In the genomic region with DNA sequence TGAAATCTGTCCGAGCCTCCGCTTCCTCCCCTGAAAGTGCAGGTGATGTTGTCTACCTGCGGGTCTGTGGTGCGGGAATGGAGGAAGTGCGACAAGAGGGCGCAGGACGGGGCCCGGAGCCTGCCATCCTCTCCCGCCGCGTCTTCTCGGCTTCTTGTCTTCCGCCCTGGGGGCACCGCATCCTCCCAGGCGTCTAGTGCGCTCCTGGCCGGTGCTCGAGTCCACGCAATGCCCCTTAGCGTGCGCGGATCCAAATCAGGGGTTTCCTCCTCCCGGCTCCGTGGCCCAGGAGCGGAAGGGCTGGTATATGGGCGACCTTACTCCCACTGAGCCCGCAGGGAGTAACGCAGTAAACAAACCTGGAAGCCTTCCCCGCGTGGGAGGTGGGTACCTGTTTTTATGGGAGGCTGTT, we compare ENCODE assay signal across 8 cellular contexts. TPM values are rescaled to one million over a fixed set of nuclear protein-coding genes. Genes with fewer than 3 reads are reported as not detected.
DNase-seq lines count a peak whose midpoint lies in the region; ATAC-seq and TF ChIP-seq lines count a peak whose summit lies in the region.

No MANE protein-coding gene starts in this region.

- no peak overlapping the region for H3K18ac ChIP-seq in IMR-90 (ENCODE audit: low read depth, low read length)

- peaks cover 12 to 27% of the 10 kb centered on the region in 2 experiments for H3K79me1 ChIP-seq in IMR-90 (ENCODE audit: low read depth in 1 of 2, low read length in 2 of 2)

- H3F3A ChIP-seq in neural progenitor cell (ENCODE audit: low read depth), result peaks cover 11% of the 10 kb centered on the region

- peaks cover 8% of the 10 kb centered on the region for H3K27me3 Mint-ChIP-seq in neural progenitor cell (ENCODE audit: insufficient read depth, low read depth)

- H3K23ac ChIP-seq in IMR-90 (ENCODE audit: low read depth, low read length), result peak overlapping the region; percentile 74

- 0 out of 2 replicates have a peak overlapping the region, but pooled peaks have one; percentile 3 for H2AK5ac ChIP-seq in IMR-90 (ENCODE audit: low read depth, low read length)

- BruUV-seq in IMR-90 (replicated peaks; lab: Mats Ljungman, UMichigan), result no TSS peak

- H3K14ac ChIP-seq in IMR-90 (replicated peaks; ENCODE audit: low read depth, low read length), result peak overlapping the region; percentile 69; the same call in 1 of the 2 replicates

- peak overlapping the region; percentile 93 for H3K4me3 Mint-ChIP-seq in neural progenitor cell

- H2AK9ac ChIP-seq in IMR-90 (replicated peaks; ENCODE audit: low read depth, low read length, poor library complexity), result peak overlapping the region; percentile 70

- peak overlapping the region; percentile 57 for H3K4ac ChIP-seq in IMR-90 (ENCODE audit: low read depth, low read length)

- H2AFZ ChIP-seq in IMR-90 (replicated peaks; ENCODE audit: low read length, poor library complexity) (peak overlapping the region; percentile 94), neural progenitor cell (replicated peaks) (peak overlapping the region; percentile 79)

- in situ Hi-C loops in IMR-90 (cut with MboI; ENCODE audit: low sequenced_read_pairs), result no loop called here

- peaks cover under 1% of the 10 kb centered on the region for H3K9me1 ChIP-seq in IMR-90 (ENCODE audit: insufficient read depth, low read length)

- WGBS in IMR-90 (ENCODE audit: extremely low coverage in 2 of 2, insufficient read length in 1 of 2), 2 experiments, result 0% methylated on average over 18 of the region's 30 CpGs; no CpG with 5 or more reads in 1 of the 2 experiments
- WGBS in esophagus muscularis mucosa, result 1% methylated on average over 20 of the region's 30 CpGs

- peaks cover 10% of the 10 kb centered on the region for H3K4me1 Mint-ChIP-seq in neural progenitor cell

- H3K9ac ChIP-seq in IMR-90 (ENCODE audit: low read depth, low read length) (peak overlapping the region; percentile 63), neural progenitor cell (no peak overlapping the region)

- H2BK5ac ChIP-seq in IMR-90 (ENCODE audit: low read depth, low read length, poor library complexity, severe bottlenecking), result peak overlapping the region; percentile 10

- H4K8ac ChIP-seq in IMR-90 (ENCODE audit: low read depth in 2 of 2, low read length in 2 of 2), result peak overlapping the region; percentile 20 to 37; a peak in 2 of 4 replicates

- no peak overlapping the region for H3K27ac Mint-ChIP-seq in neural progenitor cell

- TF ChIP-seq RAD21 in IMR-90 (IDR thresholded peaks at IDR 0.05; ENCODE audit: low read length), result no peak

- H3K9me3 Mint-ChIP-seq in neural progenitor cell, result peaks cover 16% of the 10 kb centered on the region

- H4K20me1 ChIP-seq in IMR-90 (ENCODE audit: insufficient read depth, low read length), result no peaks in the 10 kb centered on the region
- H4K20me1 ChIP-seq in neural progenitor cell (ENCODE audit: low read depth), result peaks cover 2% of the 10 kb centered on the region

- no peak overlapping the region for H2BK15ac ChIP-seq in IMR-90 (ENCODE audit: low read depth, low read length)

- dilution Hi-C loops in IMR-90 (cut with HindIII; ENCODE audit: low sequenced_read_pairs, unreplicated experiment), result no loop called here

- TF ChIP-seq POLR2A in IMR-90 (IDR thresholded peaks at IDR 0.05; ENCODE audit: low read depth, low read length) (no peak), esophagus muscularis mucosa (IDR thresholded peaks at IDR 0.05; ENCODE audit: low read depth) (no peak), uterus (IDR thresholded peaks at IDR 0.05) (no peak)

- CTCF ChIA-PET in IMR-90 (lab: Yijun Ruan, JAX), result no interaction called here

- H3K9me3 ChIP-seq in IMR-90 (ENCODE audit: control insufficient read depth, insufficient read depth, low read length) (no peaks in the 10 kb centered on the region), esophagus muscularis mucosa (no peaks in the 10 kb centered on the region), neural progenitor cell (ENCODE audit: low read depth) (peaks cover 4% of the 10 kb centered on the region), uterus (no peaks in the 10 kb centered on the region)

- H2BK120ac ChIP-seq in IMR-90 (ENCODE audit: low read depth, low read length), result no peak overlapping the region

- no peaks in the 10 kb centered on the region for H3K36me3 ChIP-seq in IMR-90 (ENCODE audit: control insufficient read depth, insufficient read depth, low read length)
- peaks cover 0 to 9% (median 4%) of the 10 kb centered on the region in 4 donors for H3K36me3 ChIP-seq in esophagus muscularis mucosa
- no peaks in the 10 kb centered on the region for H3K36me3 ChIP-seq in neural progenitor cell
- H3K36me3 ChIP-seq in uterus, result no peaks in the 10 kb centered on the region

- intact Hi-C loops in IMR-90 (cut with micrococcal nuclease) (loop anchor here (2.0 to 5.0 kb wide), 2 partner anchors 36 to 136 kb away; no protein-coding TSS in a partner anchor), esophagus muscularis mucosa (cut with DNase I) (no loop called here), uterus (cut with DNase I; ENCODE audit: low total_unique reads) (no loop called here)

- no peak overlapping the region for H4K5ac ChIP-seq in IMR-90 (ENCODE audit: low read depth, low read length)

- peaks cover 7% of the 10 kb centered on the region for H3K79me2 ChIP-seq in neural progenitor cell (ENCODE audit: low read depth)

- no peak for TF ChIP-seq EP300 in esophagus muscularis mucosa (IDR thresholded peaks at IDR 0.05)

- no peak overlapping the region; the same call in 1 of the 2 replicates for H4K91ac ChIP-seq in IMR-90 (ENCODE audit: insufficient read depth, low read depth, low read length)

- POLR2A ChIA-PET in IMR-90 (lab: Charles Lee; ENCODE audit: unreplicated experiment), result no interaction called here

- peak overlapping the region; percentile 4; the same call in 1 of the 2 replicates for H3K56ac ChIP-seq in IMR-90 (ENCODE audit: extremely low read depth, insufficient read depth, low read length)

- H3K4me3 ChIP-seq in IMR-90 (ENCODE audit: insufficient read depth, low read depth, low read length) (peak overlapping the region; percentile 77), esophagus muscularis mucosa (peak overlapping the region; percentile 67 to 88 (median 84)), neural progenitor cell (peak overlapping the region; percentile 60), uterus (peak overlapping the region; percentile 53 to 58)

- H2BK20ac ChIP-seq in IMR-90 (ENCODE audit: low read depth, low read length), result no peak overlapping the region

- ATAC-seq in GM19397 (IDR thresholded peaks at IDR 0.05; ENCODE audit: unreplicated experiment) (peak; percentile 14), IMR-90 (ENCODE audit: low read depth) (peak; percentile 28)

- no peak for TF ChIP-seq CTCF in 22Rv1 (IDR thresholded peaks at IDR 0.05)
- no peak for TF ChIP-seq CTCF in IMR-90 (conservative IDR thresholded peaks at IDR 0.05; ENCODE audit: low read depth, low read length)
- no peak for TF ChIP-seq CTCF in esophagus muscularis mucosa (IDR thresholded peaks at IDR 0.05)
- TF ChIP-seq CTCF in neural progenitor cell (IDR thresholded peaks at IDR 0.05), result no peak
- TF ChIP-seq CTCF in uterus (IDR thresholded peaks at IDR 0.05), result no peak

- DNase-seq in IMR-90 (no peak), esophagus muscularis mucosa (ENCODE audit: extremely low spot score) (no peak), neural progenitor cell (ENCODE audit: low spot score) (no peak), uterus (no peak), inferior parietal cortex (ENCODE audit: extremely low spot score) (no peak)
- DNase-seq in activated CD8-positive, alpha-beta memory T cell treated with anti-CD3 and anti-CD28 coated beads, Interleukin-2, amount 50 U/mL, for 24 hours (ENCODE audit: extremely low read depth), result peak; percentile 4

- H3K36me3 Mint-ChIP-seq in neural progenitor cell, result peaks cover 20% of the 10 kb centered on the region

- H3K27me3 ChIP-seq in IMR-90 (ENCODE audit: control insufficient read depth, insufficient read depth, low read length) (no peaks in the 10 kb centered on the region), esophagus muscularis mucosa (no peaks in the 10 kb centered on the region), neural progenitor cell (peaks cover 15% of the 10 kb centered on the region), uterus (no peaks in the 10 kb centered on the region)

- peak overlapping the region; percentile 85 for H3K27ac ChIP-seq in 22Rv1
- H3K27ac ChIP-seq in IMR-90 (ENCODE audit: insufficient read depth, low read length), result peak overlapping the region; percentile 49; the same call in 1 of the 2 replicates
- H3K27ac ChIP-seq in esophagus muscularis mucosa (replicated peaks in 1 of 4), result peak overlapping the region; percentile 78 to 84 (median 84)
- no peak overlapping the region for H3K27ac ChIP-seq in neural progenitor cell
- H3K27ac ChIP-seq in uterus, result peak overlapping the region; percentile 72 to 73

- H3K4me2 ChIP-seq in IMR-90 (ENCODE audit: low read depth, low read length) (peak overlapping the region; percentile 74), neural progenitor cell (peak overlapping the region; percentile 84)

- H3K4me1 ChIP-seq in IMR-90 (ENCODE audit: control insufficient read depth, insufficient read depth, low read length), result no peaks in the 10 kb centered on the region
- H3K4me1 ChIP-seq in esophagus muscularis mucosa, result peaks cover 12 to 21% (median 16%) of the 10 kb centered on the region in 4 donors
- peaks cover 3% of the 10 kb centered on the region for H3K4me1 ChIP-seq in neural progenitor cell
- peaks cover 0 to 6% of the 10 kb centered on the region in 2 donors for H3K4me1 ChIP-seq in uterus

TF ChIP-seq in IMR-90, 13 proteins besides CTCF, POLR2A, EP300 and RAD21 (continues in another document):
- TF ChIP-seq CEBPB (IDR thresholded peaks at IDR 0.05; ENCODE audit: low read depth, low read length), result no peak
- no peak for TF ChIP-seq MAFK (IDR thresholded peaks at IDR 0.05; ENCODE audit: low read depth, low read length)
- no peak for TF ChIP-seq FOS (IDR thresholded peaks at IDR 0.05; ENCODE audit: low read depth, low read length)
- no peak for TF ChIP-seq CHD1 (IDR thresholded peaks at IDR 0.05; ENCODE audit: low read depth, low read length)

RNA-seq across cellular contexts. Expression of gene SFI1, which starts 0.4 kb away (rescaled TPM):
- total RNA-seq in IMR-90 (2012; rRNA removed), result 8.9 and 9.9 TPM in 2 replicates
- polyA plus RNA-seq in IMR-90 (2012; rRNA removed), result 12.0 and 12.3 TPM in 2 replicates
- 4.8 and 6.5 TPM in 2 replicates for polyA plus RNA-seq in IMR-90 (2012; cell fraction: cytosol; rRNA removed)
- 69.1 and 132 TPM in 2 replicates for polyA plus RNA-seq in IMR-90 (2012; cell fraction: nucleus; rRNA removed; ENCODE audit: low replicate concordance)
- 10 to 100 TPM in 3 of 4 donors, 1 to 10 TPM in 1; 9.4 to 21.1 (median 15.4) TPM for total RNA-seq in esophagus muscularis mucosa
- 25.0 and 27.6 TPM in 2 replicates for total RNA-seq in neural progenitor cell (ENCODE audit: low replicate concordance)
- total RNA-seq in uterus, result 10 to 100 TPM; 10.2 to 44.1 (median 33.3) TPM

RNA-seq across cellular contexts. Expression of gene EIF4ENIF1, which starts 7.1 kb away (rescaled TPM):
- total RNA-seq in IMR-90 (2012; rRNA removed) (14.7 and 16.4 TPM in 2 replicates), esophagus muscularis mucosa (10 to 100 TPM; 23.8 to 51.4 (median 25.0) TPM), neural progenitor cell (ENCODE audit: low replicate concordance) (21.4 and 26.4 TPM in 2 replicates), uterus (10 to 100 TPM; 19.0 to 95.8 (median 47.3) TPM)
- 16.0 and 17.2 TPM in 2 replicates for polyA plus RNA-seq in IMR-90 (2012; rRNA removed)
- 7.8 and 8.1 TPM in 2 replicates for polyA plus RNA-seq in IMR-90 (2012; cell fraction: cytosol; rRNA removed)
- 22.6 and 39.0 TPM in 2 replicates for polyA plus RNA-seq in IMR-90 (2012; cell fraction: nucleus; rRNA removed; ENCODE audit: low replicate concordance)
